1 cellular context compared by ENCODE assay signal in the genomic region with DNA sequence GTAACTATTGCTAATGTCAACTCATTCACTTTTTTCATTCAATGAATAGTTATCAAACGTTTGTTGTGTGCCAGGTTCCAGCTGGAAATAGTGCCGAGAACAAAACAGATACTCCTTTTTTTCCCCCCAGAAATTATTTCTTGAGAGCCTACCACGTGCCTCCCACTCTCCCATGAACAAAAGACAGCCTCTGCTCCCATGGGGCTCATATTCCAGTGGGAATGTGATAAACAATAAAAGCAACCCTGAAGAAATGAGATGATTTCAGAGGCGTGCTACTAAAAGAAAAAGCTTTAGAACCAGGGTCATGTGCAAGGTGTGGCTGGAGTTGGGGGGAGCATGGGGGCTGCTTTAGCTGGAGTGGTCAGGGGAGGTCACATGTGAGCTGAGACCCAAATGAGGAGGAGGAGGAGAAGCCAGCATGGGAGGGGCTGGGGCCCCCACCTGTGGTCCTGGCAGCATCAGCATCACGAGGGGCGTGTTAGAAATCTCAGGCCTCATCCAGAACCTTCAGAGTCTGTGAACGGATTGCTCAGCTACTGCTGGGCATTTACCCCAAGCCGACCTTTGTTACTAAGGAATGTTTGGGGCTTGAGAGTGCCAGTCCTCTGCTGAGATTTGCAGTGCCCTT.
TF ChIP-seq lines count a peak whose summit lies in the region.

No MANE protein-coding gene starts in this region.

TF ChIP-seq in HEK293, 187 proteins besides CTCF, POLR2A, EP300 and RAD21 (continued from another document):
- TF ChIP-seq ZNF830 (tag by site-specific recombination; IDR thresholded peaks at IDR 0.05; ENCODE audit: low read depth), result no peak
- TF ChIP-seq ZNF202 (tag by site-specific recombination; IDR thresholded peaks at IDR 0.05; ENCODE audit: borderline replicate concordance), result no peak
- peak; percentile 49; the same call in 1 of the 2 replicates for TF ChIP-seq SCRT2 (tag by site-specific recombination; IDR thresholded peaks at IDR 0.05)
- peak; percentile 27; the same call in 1 of the 2 replicates for TF ChIP-seq EGR2 (tag by site-specific recombination; IDR thresholded peaks at IDR 0.05; ENCODE audit: low read depth)
- no peak for TF ChIP-seq ZNF341 (tag by site-specific recombination; IDR thresholded peaks at IDR 0.05; ENCODE audit: low read depth)
- TF ChIP-seq GFI1B (tag by site-specific recombination; IDR thresholded peaks at IDR 0.05), result no peak
- no peak for TF ChIP-seq ZNF785 (tag by site-specific recombination; IDR thresholded peaks at IDR 0.05)
- TF ChIP-seq, protein P1, sequence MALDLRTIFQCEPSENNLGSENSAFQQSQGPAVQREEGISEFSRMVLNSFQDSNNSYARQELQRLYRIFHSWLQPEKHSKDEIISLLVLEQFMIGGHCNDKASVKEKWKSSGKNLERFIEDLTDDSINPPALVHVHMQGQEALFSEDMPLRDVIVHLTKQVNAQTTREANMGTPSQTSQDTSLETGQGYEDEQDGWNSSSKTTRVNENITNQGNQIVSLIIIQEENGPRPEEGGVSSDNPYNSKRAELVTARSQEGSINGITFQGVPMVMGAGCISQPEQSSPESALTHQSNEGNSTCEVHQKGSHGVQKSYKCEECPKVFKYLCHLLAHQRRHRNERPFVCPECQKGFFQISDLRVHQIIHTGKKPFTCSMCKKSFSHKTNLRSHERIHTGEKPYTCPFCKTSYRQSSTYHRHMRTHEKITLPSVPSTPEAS (tag by site-specific recombination; IDR thresholded peaks at IDR 0.05), result no peak
- no peak for TF ChIP-seq ZNF426 (tag by site-specific recombination; IDR thresholded peaks at IDR 0.05)
